In the genomic region with DNA sequence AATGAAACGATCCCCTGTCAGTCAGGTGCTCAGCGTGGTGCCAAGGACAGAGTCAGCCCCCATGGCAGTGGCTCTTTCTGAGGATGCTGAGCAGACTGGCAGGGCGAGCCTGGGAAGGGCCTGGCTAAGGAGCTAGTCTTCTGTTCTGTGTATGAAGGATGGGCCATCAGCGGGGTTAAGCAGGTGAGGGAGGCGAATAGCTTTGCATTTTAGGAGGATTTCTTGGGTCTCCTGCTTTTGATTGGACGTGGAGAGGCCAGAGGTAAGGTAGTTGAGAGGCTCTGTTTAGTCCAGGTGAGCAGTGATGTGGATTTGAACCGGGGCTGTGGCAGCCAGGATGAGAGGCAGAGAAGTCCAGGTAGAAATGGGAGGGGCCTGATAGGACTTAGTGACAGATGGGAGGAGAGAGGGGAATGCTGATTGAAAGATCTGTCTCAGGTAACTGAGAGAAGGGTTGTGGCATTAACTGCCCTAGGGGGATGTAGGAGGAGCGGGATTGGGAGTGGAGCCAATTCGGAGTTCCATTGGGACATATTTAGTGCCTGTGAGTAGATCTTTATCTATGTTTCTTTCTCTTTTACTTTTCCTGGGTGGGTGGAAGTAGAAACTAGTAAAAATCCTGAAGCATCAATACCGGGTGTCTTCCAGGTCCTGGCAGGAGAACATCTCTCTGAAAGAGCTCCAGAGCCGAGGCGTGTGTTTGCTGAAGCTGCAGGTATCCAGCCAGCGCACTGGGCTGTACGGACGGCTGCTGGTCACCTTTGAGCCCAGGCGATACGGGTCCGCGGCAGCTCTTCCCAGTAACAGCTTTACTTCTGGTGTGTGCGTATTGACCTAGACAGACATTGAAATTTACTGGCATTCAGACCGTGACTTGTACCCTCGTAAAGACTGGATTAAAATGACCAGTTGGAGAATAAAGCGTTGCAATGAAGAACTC, we compare ENCODE assay signal across 11 cellular contexts. TPM values are rescaled to one million over a fixed set of nuclear protein-coding genes. Genes with fewer than 3 reads are reported as not detected.
DNase-seq lines count a peak whose midpoint lies in the region; ATAC-seq, FAIRE-seq and TF ChIP-seq lines count a peak whose summit lies in the region.
"Had no signal": no experiment of that assay in that cellular context is flagged by ENCODE, and none has a peak within 500 bp of the region (broad histone marks: within the 10 kb centered on the region; RNA-seq: fewer than 3 reads in every experiment).

No MANE protein-coding gene starts in this region.

- 91% methylated on average over 23 of the region's 23 CpGs for WGBS in HUES64
- 87% methylated on average over 23 of the region's 23 CpGs for WGBS in GM12878 (ENCODE audit: insufficient coverage, insufficient replicate concordance, low lambda C conversion rate, missing lambda C conversion rate)
- 91 to 93% methylated on average over 20 to 23 of the region's 23 CpGs for WGBS in upper lobe of left lung, 2 donors
- WGBS in testis, 2 donors, result 77 to 84% methylated on average over 23 of the region's 23 CpGs

- no peaks in the 10 kb centered on the region for H3K9me3 Mint-ChIP-seq in naive thymus-derived CD8-positive, alpha-beta T cell

- H3K36me3 Mint-ChIP-seq in naive thymus-derived CD8-positive, alpha-beta T cell, result peaks cover 0 to 36% (median 1%) of the 10 kb centered on the region in 3 donors

- ATAC-seq in GM12878 (no peak), upper lobe of left lung (ENCODE audit: low FRiP score in 2 of 2) (no peak), HG03460 (IDR thresholded peaks at IDR 0.05; ENCODE audit: unreplicated experiment) (no peak)
- ATAC-seq in naive thymus-derived CD8-positive, alpha-beta T cell, result no peak

- H3K9me3 ChIP-seq in BLaER1 (no peaks in the 10 kb centered on the region), HUES64 (ENCODE audit: insufficient read depth, low read depth, low read length) (no peaks in the 10 kb centered on the region), GM12878 (replicated peaks; ENCODE audit: control insufficient read depth, insufficient read depth, low read length) (no peaks in the 10 kb centered on the region), upper lobe of left lung (no peaks in the 10 kb centered on the region), testis (no peaks in the 10 kb centered on the region)
- H3K9me3 ChIP-seq: right atrium auricular region had no signal

- H3K4me1 Mint-ChIP-seq in naive thymus-derived CD8-positive, alpha-beta T cell, result peaks cover 36 to 49% (median 43%) of the 10 kb centered on the region in 4 donors

- SMC1A ChIA-PET in GM12878 (lab: Charles Lee; ENCODE audit: uncharacterized antibody, unreplicated experiment), result no interaction called here

- CTCF ChIA-PET in GM12878 (lab: Yijun Ruan, JAX), result no interaction called here

- DNase-seq in GM12878 (ENCODE audit: low read depth, low spot score), result no peak
- DNase-seq in naive thymus-derived CD8-positive, alpha-beta T cell, result no peak
- DNase-seq in upper lobe of left lung, result no peak
- no peak for DNase-seq in RCC 7860 (ENCODE audit: low spot score)
- no peak for DNase-seq in testis

- peaks cover 57% of the 10 kb centered on the region for H3K36me3 ChIP-seq in BLaER1
- H3K36me3 ChIP-seq in HUES64 (ENCODE audit: insufficient read depth, low read length), result peaks cover 28% of the 10 kb centered on the region
- H3K36me3 ChIP-seq in GM12878 (ENCODE audit: control insufficient read depth in 2 of 2, insufficient read depth in 2 of 2, low read length in 1 of 2), result peaks cover 2 to 10% of the 10 kb centered on the region in 2 experiments; a peak in 3 of 4 replicates
- H3K36me3 ChIP-seq in upper lobe of left lung, result peaks cover 16 to 38% (median 29%) of the 10 kb centered on the region in 4 donors
- H3K36me3 ChIP-seq in testis (ENCODE audit: low read depth, missing control alignments), result no peaks in the 10 kb centered on the region

- TF ChIP-seq EP300 in GM12878 (IDR thresholded peaks at IDR 0.05; ENCODE audit: borderline replicate concordance in 1 of 2, control insufficient read depth in 1 of 2, low read depth in 2 of 2, low read length in 2 of 2) (no peak), upper lobe of left lung (IDR thresholded peaks at IDR 0.05) (no peak)

- BruUV-seq in GM12878 (replicated peaks; lab: Mats Ljungman, UMichigan), result TSS peak; percentile 62

- TF ChIP-seq RAD21 in GM12878 (IDR thresholded peaks at IDR 0.05; ENCODE audit: insufficient read depth, low read depth, low read length), result no peak

- peaks cover 40% of the 10 kb centered on the region for H4K20me1 ChIP-seq in BLaER1
- no peaks in the 10 kb centered on the region for H4K20me1 ChIP-seq in GM12878 (ENCODE audit: control insufficient read depth, insufficient read depth)

- TF ChIP-seq POLR2A in GM12878 (IDR thresholded peaks at IDR 0.05; ENCODE audit: low read depth, low read length) (no peak), upper lobe of left lung (IDR thresholded peaks at IDR 0.05) (no peak), testis (IDR thresholded peaks at IDR 0.05) (no peak)

- peak overlapping the region; percentile 89 for H3K4me2 ChIP-seq in BLaER1
- H3K4me2 ChIP-seq in GM12878 (ENCODE audit: control insufficient read depth, insufficient read depth), result peak overlapping the region; percentile 88

- intact Hi-C loops in GM12878 (cut with micrococcal nuclease; ENCODE audit: unreplicated experiment) (no loop called here), testis (cut with DNase I; ENCODE audit: low total_unique reads) (loop anchor here (10.0 kb wide), 1 partner anchor 99 kb away; no protein-coding TSS in a partner anchor)

- RAD21 ChIA-PET in GM12878 (lab: Charles Lee; ENCODE audit: unreplicated experiment), result no interaction called here

- no peaks in the 10 kb centered on the region for H3K27me3 Mint-ChIP-seq in naive thymus-derived CD8-positive, alpha-beta T cell

- H3K4me1 ChIP-seq in BLaER1, result peaks cover 42% of the 10 kb centered on the region
- H3K4me1 ChIP-seq in HUES64 (ENCODE audit: insufficient read depth, low read length), result peaks cover 9% of the 10 kb centered on the region; the same call in 1 of the 2 replicates
- peaks cover 11% of the 10 kb centered on the region for H3K4me1 ChIP-seq in GM12878 (ENCODE audit: control insufficient read depth, insufficient read depth, low read length)
- peaks cover 19 to 37% (median 22%) of the 10 kb centered on the region in 4 donors for H3K4me1 ChIP-seq in upper lobe of left lung
- peaks cover 15% of the 10 kb centered on the region for H3K4me1 ChIP-seq in testis

- POLR2A ChIA-PET in GM12878 (lab: Charles Lee), result no interaction called here
- POLR2A ChIA-PET in naive thymus-derived CD8-positive, alpha-beta T cell (lab: Charles Lee), result no interaction called here

- no peak for FAIRE-seq in GM12878 (lab: Jason Lieb, UNC)
- no peak for FAIRE-seq in RCC 7860 (lab: Jason Lieb, UNC)
- FAIRE-seq: bronchial epithelial cell, G401.6 had no signal

- H3K4me3 ChIP-seq in BLaER1 (0 out of 2 replicates have a peak overlapping the region, but pooled peaks have one; percentile 80), HUES64 (ENCODE audit: low read length) (peak overlapping the region; percentile 99; the same call in 1 of the 2 replicates), GM12878 (peak overlapping the region; percentile 100; the same call in 1 of the 2 replicates), upper lobe of left lung (peak overlapping the region in 1 of 4 donors; percentile 84), testis (no peak overlapping the region)

- peak overlapping the region; percentile 95 to 98 (median 98) for H3K4me3 Mint-ChIP-seq in naive thymus-derived CD8-positive, alpha-beta T cell

- no peak overlapping the region for H2AFZ ChIP-seq in GM12878 (ENCODE audit: control insufficient read depth, low read depth, low read length)

- TF ChIP-seq CTCF in GM12878 (IDR thresholded peaks at IDR 0.05 in 2 of 3, conservative IDR thresholded peaks at IDR 0.05 in 1 of 3; ENCODE audit: control insufficient read depth in 2 of 3, extremely low read depth in 1 of 3, insufficient read depth in 1 of 3, low read depth in 3 of 3, low read length in 3 of 3) (no peak), upper lobe of left lung (IDR thresholded peaks at IDR 0.05) (no peak), testis (IDR thresholded peaks at IDR 0.05) (no peak)

- H3K27me3 ChIP-seq in BLaER1 (no peaks in the 10 kb centered on the region), HUES64 (ENCODE audit: insufficient read depth, low read length) (no peaks in the 10 kb centered on the region), GM12878 (replicated peaks in 1 of 2; ENCODE audit: control insufficient read depth in 2 of 2, insufficient read depth in 2 of 2, low read length in 1 of 2) (no peaks in the 10 kb centered on the region), upper lobe of left lung (no peaks in the 10 kb centered on the region), testis (no peaks in the 10 kb centered on the region)
- H3K27me3 ChIP-seq: right atrium auricular region had no signal

- H3K27ac ChIP-seq in BLaER1 (no peak overlapping the region), HUES64 (ENCODE audit: low read depth, low read length) (no peak overlapping the region), GM12878 (ENCODE audit: control insufficient read depth, insufficient read depth) (no peak overlapping the region), upper lobe of left lung (no peak overlapping the region), testis (no peak overlapping the region)

- in situ Hi-C loops in GM12878 (cut with MboI), result no loop called here

- peak overlapping the region in 6 of 10 donors; percentile 29 to 98 (median 92) for H3K27ac Mint-ChIP-seq in naive thymus-derived CD8-positive, alpha-beta T cell

- peaks cover 44% of the 10 kb centered on the region for H3K79me2 ChIP-seq in GM12878 (ENCODE audit: control insufficient read depth, insufficient read depth, low read length)

- H3K9ac ChIP-seq in BLaER1, result peak overlapping the region; percentile 86; the same call in 1 of the 2 replicates
- no peak overlapping the region for H3K9ac ChIP-seq in HUES64 (ENCODE audit: low read depth, low read length)
- H3K9ac ChIP-seq in GM12878 (ENCODE audit: control insufficient read depth, insufficient read depth, low read length), result peak overlapping the region; percentile 24; the same call in 1 of the 2 replicates

RNA-seq across cellular contexts. Expression of a gene that starts 2.0 kb away (rescaled TPM):
- 9.1 TPM for polyA plus RNA-seq in HUES64 (2013, experiment 1 of 2)
- 9.3 TPM for polyA plus RNA-seq in HUES64 (2013, experiment 2 of 2)
- total RNA-seq in GM12878 (2013; cell fraction: nucleolus; rRNA removed), result 29.3 and 43.7 TPM in 2 replicates
- total RNA-seq in GM12878 (2014; rRNA removed), result 7.5 and 7.8 TPM in 2 replicates
- 6.3 and 7.4 TPM in 2 replicates for total RNA-seq in GM12878 (2014; rRNA removed; fragmentation: Illumina TruSeq; extraction: Trizol)
- total RNA-seq in GM12878 (2021), result 17.1 and 20.1 TPM in 2 replicates
- polyA plus RNA-seq in GM12878 (2011; ENCODE audit: low read depth), result 3.4 TPM
- 7.6 and 12.8 TPM in 2 replicates for polyA plus RNA-seq in GM12878 (2011; rRNA removed)
- polyA plus RNA-seq in GM12878 (2011; cell fraction: cytosol; rRNA removed), result 8.4 and 10.5 TPM in 2 replicates
- 56.2 and 70.0 TPM in 2 replicates for polyA plus RNA-seq in GM12878 (2011; cell fraction: nucleus; rRNA removed)
- 6.9 and 7.0 TPM in 2 replicates for polyA plus RNA-seq in GM12878 (2012)
- polyA plus RNA-seq in GM12878 (2014; fragmentation: Illumina TruSeq; extraction: Trizol), result 5.7 and 9.8 TPM in 2 replicates
- polyA plus RNA-seq in GM12878 (2014; fragmentation: Nextera tagmentation; extraction: Ambion mirVana), result 1 to 10 TPM; 1.4 to 1.6 TPM
- polyA plus RNA-seq in GM12878 (2014; rRNA removed), result 13.4 and 13.9 TPM in 2 replicates
- 10 to 100 TPM; 12.6 to 13.2 TPM for polyA plus RNA-seq in GM12878 (2016; fragmentation: Nextera tagmentation; extraction: Ambion mirVana)
- polyA minus RNA-seq in GM12878 (2011; rRNA and poly(A)+ RNA removed), result 9.9 and 13.0 TPM in 2 replicates
- 5.6 and 6.4 TPM in 2 replicates for polyA minus RNA-seq in GM12878 (2011; cell fraction: cytosol; rRNA and poly(A)+ RNA removed)
- polyA minus RNA-seq in GM12878 (2011; cell fraction: nucleus; rRNA and poly(A)+ RNA removed), result 19.2 and 31.2 TPM in 2 replicates
- 10 to 100 TPM; 28.5 to 32.5 TPM for total RNA-seq in naive thymus-derived CD8-positive, alpha-beta T cell
- 10 to 100 TPM in 1 of 3 donors, 1 to 10 TPM in 2; 5.1 to 10.5 (median 6.0) TPM for polyA plus RNA-seq in naive thymus-derived CD8-positive, alpha-beta T cell
- total RNA-seq in upper lobe of left lung, result 10 to 100 TPM; 11.7 to 84.9 (median 18.9) TPM
- 10 to 100 TPM; 42.6 to 47.1 TPM for total RNA-seq in testis
- 68.9 TPM for polyA plus RNA-seq in testis (ENCODE audit: insufficient read depth, low read depth, low replicate concordance)

RNA-seq across cellular contexts. Expression of a gene that starts 2.1 kb away (rescaled TPM):
- polyA plus RNA-seq in HUES64 (2013, experiment 1 of 2), result 80.1 TPM
- 71.4 TPM for polyA plus RNA-seq in HUES64 (2013, experiment 2 of 2)
- total RNA-seq in GM12878 (2013; cell fraction: nucleolus; rRNA removed), result 18.4 and 19.7 TPM in 2 replicates
- total RNA-seq in GM12878 (2014; rRNA removed), result 113 and 127 TPM in 2 replicates
- total RNA-seq in GM12878 (2014; rRNA removed; fragmentation: Illumina TruSeq; extraction: Trizol), result 92.1 and 102 TPM in 2 replicates
- total RNA-seq in GM12878 (2021), result 96.5 and 102 TPM in 2 replicates
- polyA plus RNA-seq in GM12878 (2011; ENCODE audit: low read depth), result 31.3 TPM
- 85.8 and 131 TPM in 2 replicates for polyA plus RNA-seq in GM12878 (2011; rRNA removed)
- polyA plus RNA-seq in GM12878 (2011; cell fraction: cytosol; rRNA removed), result 75.5 and 105 TPM in 2 replicates
- polyA plus RNA-seq in GM12878 (2011; cell fraction: nucleus; rRNA removed), result 58.2 and 61.3 TPM in 2 replicates
- polyA plus RNA-seq in GM12878 (2012), result 70.0 and 75.5 TPM in 2 replicates
- polyA plus RNA-seq in GM12878 (2014; fragmentation: Illumina TruSeq; extraction: Trizol), result 69.3 and 86.6 TPM in 2 replicates
- polyA plus RNA-seq in GM12878 (2014; fragmentation: Nextera tagmentation; extraction: Ambion mirVana), result 100 to 1,000 TPM; 194 to 283 TPM
- polyA plus RNA-seq in GM12878 (2014; rRNA removed), result 129 and 140 TPM in 2 replicates
- 100 to 1,000 TPM; 247 to 256 TPM for polyA plus RNA-seq in GM12878 (2016; fragmentation: Nextera tagmentation; extraction: Ambion mirVana)
- 37.8 and 45.4 TPM in 2 replicates for polyA minus RNA-seq in GM12878 (2011; rRNA and poly(A)+ RNA removed)
- polyA minus RNA-seq in GM12878 (2011; cell fraction: cytosol; rRNA and poly(A)+ RNA removed), result 17.0 and 25.8 TPM in 2 replicates
- 24.1 and 43.1 TPM in 2 replicates for polyA minus RNA-seq in GM12878 (2011; cell fraction: nucleus; rRNA and poly(A)+ RNA removed)
- total RNA-seq in naive thymus-derived CD8-positive, alpha-beta T cell, result 10 to 100 TPM; 40.7 to 41.4 TPM
- 100 to 1,000 TPM; 109 to 134 (median 127) TPM for polyA plus RNA-seq in naive thymus-derived CD8-positive, alpha-beta T cell
- total RNA-seq in upper lobe of left lung, result 10 to 100 TPM; 17.8 to 50.8 (median 32.3) TPM
- 10 to 100 TPM; 43.2 to 45.0 TPM for total RNA-seq in testis
- polyA plus RNA-seq in testis (ENCODE audit: insufficient read depth, low read depth, low replicate concordance), result 96.2 TPM

Comparison
In these comparisons a context has a peak if more than half of its experiments do, and no peak if none do; other contexts are left out.
1. H3K4me3 ChIP-seq: peak in BLaER1 (single experiment), HUES64 (single experiment) and GM12878 (single experiment); none in testis (0 of 2).